In genomic region chr3:114743746-114744145, GRCh38 we compare ENCODE assay signal across 15 cellular contexts.
DNase-seq lines count a peak whose midpoint lies in the region; ATAC-seq and TF ChIP-seq lines count a peak whose summit lies in the region.
"Had no signal": no experiment of that assay in that cellular context is flagged by ENCODE, and none has a peak within 500 bp of the region (broad histone marks: within the 10 kb centered on the region; RNA-seq: fewer than 3 reads in every experiment).

No MANE protein-coding gene starts in this region.

- H3K27me3 ChIP-seq in kidney epithelial cell (ENCODE audit: control insufficient read depth, insufficient read depth, low read length) (no peaks in the 10 kb centered on the region), mesendoderm (ENCODE audit: insufficient read depth, low read length, poor library complexity) (no peaks in the 10 kb centered on the region)
- H3K27me3 ChIP-seq: BLaER1 treated with 17β-estradiol and CSF1 and Interleukin-3, amounts not matched to agents 10 nM and 100 nM had no signal

- no peaks in the 10 kb centered on the region for H3K27me3 Mint-ChIP-seq in natural killer cell treated with Interleukin-12 subunit alpha and Interleukin-12 subunit beta and Interleukin-15 and Interleukin-18, amount 100 ng/mL, for 72 hours
- H3K27me3 Mint-ChIP-seq in natural killer cell (ENCODE audit: low read depth in 2 of 2), result no peaks in the 10 kb centered on the region
- H3K27me3 Mint-ChIP-seq in central memory CD8-positive, alpha-beta T cell, result no peaks in the 10 kb centered on the region
- H3K27me3 Mint-ChIP-seq: CD4-positive, CD25-positive, alpha-beta regulatory T cell had no signal

- no peak overlapping the region for H2AK5ac ChIP-seq in mesendoderm (ENCODE audit: low read length)

- no peaks in the 10 kb centered on the region for H3K79me2 ChIP-seq in mesendoderm (ENCODE audit: control insufficient read depth, insufficient read depth, low read length)

- H3K4ac ChIP-seq in mesendoderm (ENCODE audit: low read depth, low read length), result no peak overlapping the region

- no peak for TF ChIP-seq CTCF in natural killer cell (IDR thresholded peaks at IDR 0.05)
- TF ChIP-seq CTCF in kidney epithelial cell (IDR thresholded peaks at IDR 0.05; ENCODE audit: insufficient read depth, low read length, poor library complexity, severe bottlenecking), result no peak

- 100% methylated on average over 1 of the region's 2 CpGs for WGBS in mesendoderm (ENCODE audit: extremely low coverage, insufficient coverage, low lambda C conversion rate)

- intact Hi-C loops in natural killer cell (cut with micrococcal nuclease), result no loop called here

- peaks cover 22 to 43% of the 10 kb centered on the region in 2 donors for H3K4me1 Mint-ChIP-seq in natural killer cell treated with Interleukin-12 subunit alpha and Interleukin-12 subunit beta and Interleukin-15 and Interleukin-18, amount 100 ng/mL, for 72 hours (ENCODE audit: low read depth in 2 of 2)
- peaks cover 15% of the 10 kb centered on the region in 2 donors for H3K4me1 Mint-ChIP-seq in natural killer cell
- peaks cover 37% of the 10 kb centered on the region for H3K4me1 Mint-ChIP-seq in central memory CD8-positive, alpha-beta T cell

- no peak overlapping the region for H2BK120ac ChIP-seq in mesendoderm (ENCODE audit: low read depth, low read length)

- no peaks in the 10 kb centered on the region for H3K79me1 ChIP-seq in mesendoderm (ENCODE audit: low read length)

- no peaks in the 10 kb centered on the region for H3K4me1 ChIP-seq in mesendoderm (ENCODE audit: control insufficient read depth, low read depth, low read length)
- H3K4me1 ChIP-seq: BLaER1 treated with 17β-estradiol and CSF1 and Interleukin-3, amounts not matched to agents 10 nM and 100 nM had no signal

- H3K9ac ChIP-seq in mesendoderm (ENCODE audit: low read length), result no peak overlapping the region
- H3K9ac ChIP-seq: BLaER1 treated with 17β-estradiol and CSF1 and Interleukin-3, amounts not matched to agents 10 nM and 100 nM had no signal

- H3K56ac ChIP-seq in mesendoderm (ENCODE audit: low read length), result no peak overlapping the region

- H3K4me3 ChIP-seq in kidney epithelial cell (ENCODE audit: low read depth, low read length), result peak overlapping the region; percentile 40
- no peak overlapping the region for H3K4me3 ChIP-seq in mesendoderm (ENCODE audit: low read length)
- H3K4me3 ChIP-seq: BLaER1 treated with 17β-estradiol and CSF1 and Interleukin-3, amounts not matched to agents 10 nM and 100 nM; GM23338 had no signal

- no peak overlapping the region for H3K27ac Mint-ChIP-seq in natural killer cell treated with Interleukin-12 subunit alpha and Interleukin-12 subunit beta and Interleukin-15 and Interleukin-18, amount 100 ng/mL, for 72 hours
- H3K27ac Mint-ChIP-seq in natural killer cell, result no peak overlapping the region
- H3K27ac Mint-ChIP-seq in central memory CD8-positive, alpha-beta T cell (ENCODE audit: low read depth), result peak overlapping the region; percentile 55
- H3K27ac Mint-ChIP-seq: GM23338 had no signal

- no peak overlapping the region for H4K5ac ChIP-seq in mesendoderm (ENCODE audit: low read length)

- no peak overlapping the region for H4K8ac ChIP-seq in mesendoderm (ENCODE audit: low read depth, low read length)

- no peak overlapping the region for H3K27ac ChIP-seq in mesendoderm (ENCODE audit: low read depth, low read length)
- H3K27ac ChIP-seq: 22Rv1; BLaER1 treated with 17β-estradiol and CSF1 and Interleukin-3, amounts not matched to agents 10 nM and 100 nM had no signal

- DNase-seq in natural killer cell treated with Interleukin-12 subunit alpha and Interleukin-12 subunit beta and Interleukin-15 and Interleukin-18, amount 100 ng/mL, for 72 hours (ENCODE audit: low spot score), result no peak
- DNase-seq in natural killer cell (no peak), kidney epithelial cell (ENCODE audit: low read depth) (no peak), mesendoderm (no peak), NCI-H146 (lab: John Stamatoyannopoulos, UW) (no peak), NCI-H2107 (lab: John Stamatoyannopoulos, UW) (no peak)
- DNase-seq in central memory CD8-positive, alpha-beta T cell (ENCODE audit: low spot score in 2 of 2), result no peak
- DNase-seq: CD4-positive, CD25-positive, alpha-beta regulatory T cell; DMS79; H7 had no signal

- H3K9me3 Mint-ChIP-seq in natural killer cell treated with Interleukin-12 subunit alpha and Interleukin-12 subunit beta and Interleukin-15 and Interleukin-18, amount 100 ng/mL, for 72 hours, result peaks cover 3% of the 10 kb centered on the region
- no peaks in the 10 kb centered on the region for H3K9me3 Mint-ChIP-seq in natural killer cell
- no peaks in the 10 kb centered on the region for H3K9me3 Mint-ChIP-seq in central memory CD8-positive, alpha-beta T cell
- H3K9me3 Mint-ChIP-seq: CD4-positive, CD25-positive, alpha-beta regulatory T cell; GM23338 had no signal

- H3K23ac ChIP-seq in mesendoderm (ENCODE audit: low read length), result no peak overlapping the region

- peak overlapping the region; percentile 46 for H3K4me3 Mint-ChIP-seq in natural killer cell treated with Interleukin-12 subunit alpha and Interleukin-12 subunit beta and Interleukin-15 and Interleukin-18, amount 100 ng/mL, for 72 hours
- no peak overlapping the region for H3K4me3 Mint-ChIP-seq in natural killer cell
- H3K4me3 Mint-ChIP-seq in central memory CD8-positive, alpha-beta T cell, result peak overlapping the region; percentile 59
- H3K4me3 Mint-ChIP-seq: CD4-positive, CD25-positive, alpha-beta regulatory T cell; GM23338 had no signal

- ATAC-seq in natural killer cell treated with Interleukin-12 subunit alpha and Interleukin-12 subunit beta and Interleukin-15 and Interleukin-18, amount 100 ng/mL, for 72 hours, result peak; percentile 71 to 78
- ATAC-seq in natural killer cell, result no peak
- ATAC-seq in central memory CD8-positive, alpha-beta T cell (replicated peaks; ENCODE audit: extremely low read depth, poor library complexity, severe bottlenecking), result no peak
- ATAC-seq in HG03571 (IDR thresholded peaks at IDR 0.05; ENCODE audit: unreplicated experiment), result no peak
- ATAC-seq: GM23338, HepG2 had no signal

- H3K4me2 ChIP-seq in mesendoderm (ENCODE audit: low read length), result no peak overlapping the region
- H3K4me2 ChIP-seq: BLaER1 treated with 17β-estradiol and CSF1 and Interleukin-3, amounts not matched to agents 10 nM and 100 nM; GM23338 had no signal

- H2BK15ac ChIP-seq in mesendoderm (replicated peaks; ENCODE audit: low read depth), result no peak overlapping the region

- H2BK5ac ChIP-seq in mesendoderm (ENCODE audit: low read length), result no peak overlapping the region

- H3K36me3 Mint-ChIP-seq in natural killer cell treated with Interleukin-12 subunit alpha and Interleukin-12 subunit beta and Interleukin-15 and Interleukin-18, amount 100 ng/mL, for 72 hours, result no peaks in the 10 kb centered on the region
- H3K36me3 Mint-ChIP-seq in natural killer cell, result no peaks in the 10 kb centered on the region
- no peaks in the 10 kb centered on the region for H3K36me3 Mint-ChIP-seq in central memory CD8-positive, alpha-beta T cell (ENCODE audit: insufficient read depth)

- H3K36me3 ChIP-seq in kidney epithelial cell (ENCODE audit: control insufficient read depth, insufficient read depth, low read length), result no peaks in the 10 kb centered on the region
- H3K36me3 ChIP-seq in mesendoderm (ENCODE audit: control insufficient read depth, insufficient read depth, low read length), result no peaks in the 10 kb centered on the region
- H3K36me3 ChIP-seq: BLaER1 treated with 17β-estradiol and CSF1 and Interleukin-3, amounts not matched to agents 10 nM and 100 nM had no signal

- H3K18ac ChIP-seq in mesendoderm (ENCODE audit: low read length), result no peak overlapping the region

Comparison
In these comparisons a context has a peak if more than half of its experiments do, and no peak if none do; other contexts are left out.
1. ATAC-seq: peak in natural killer cell treated with Interleukin-12 subunit alpha and Interleukin-12 subunit beta and Interleukin-15 and Interleukin-18, amount 100 ng/mL, for 72 hours (2 of 2); none in natural killer cell (0 of 3), central memory CD8-positive, alpha-beta T cell (single experiment) and HG03571 (single experiment).